1 cellular context compared by ENCODE assay signal in genomic region chr2:113245276-113245711, GRCh38.
TF ChIP-seq lines count a peak whose summit lies in the region.

No MANE protein-coding gene starts in this region.

TF ChIP-seq in H1, 55 proteins besides CTCF, POLR2A, EP300 and RAD21:
- TF ChIP-seq RNF2 (IDR thresholded peaks at IDR 0.05; ENCODE audit: borderline replicate concordance, low read depth, low read length, missing control alignments, poor library complexity, severe bottlenecking) (no peak), TAF1 (IDR thresholded peaks at IDR 0.05; ENCODE audit: low read depth, low read length) (no peak), SAP30 (IDR thresholded peaks at IDR 0.05; ENCODE audit: insufficient read depth, insufficient replicate concordance, low read length) (no peak), NANOG (IDR thresholded peaks at IDR 0.05; ENCODE audit: insufficient read depth, low read depth, low read length, poor library complexity, severe bottlenecking) (no peak), USF2 (IDR thresholded peaks at IDR 0.05; ENCODE audit: low read length) (no peak), CHD7 (IDR thresholded peaks at IDR 0.05; ENCODE audit: insufficient replicate concordance, low read length) (no peak), RBBP5 (IDR thresholded peaks at IDR 0.05; ENCODE audit: borderline replicate concordance, low read depth, low read length) (no peak), YY1 (IDR thresholded peaks at IDR 0.05; ENCODE audit: low read depth, low read length) (no peak), SUZ12 (IDR thresholded peaks at IDR 0.05; ENCODE audit: low read length) (no peak), CEBPB (IDR thresholded peaks at IDR 0.05; ENCODE audit: low read depth, low read length) (no peak), POLR2AphosphoS5 (IDR thresholded peaks at IDR 0.05; ENCODE audit: low read depth, low read length) (no peak), SP1 (IDR thresholded peaks at IDR 0.05; ENCODE audit: low read depth, low read length) (no peak), EGR1 (IDR thresholded peaks at IDR 0.05; ENCODE audit: borderline replicate concordance, low read depth, low read length) (no peak), TCF12 (IDR thresholded peaks at IDR 0.05; ENCODE audit: low read depth, low read length) (no peak), HDAC2 (IDR thresholded peaks at IDR 0.05; ENCODE audit: borderline replicate concordance in 1 of 2, low read depth in 2 of 2, low read length in 2 of 2) (no peak), ASH2L (IDR thresholded peaks at IDR 0.05; ENCODE audit: low read length) (no peak), FOSL1 (IDR thresholded peaks at IDR 0.05; ENCODE audit: insufficient read depth, low read depth, low read length) (no peak), KDM4A (IDR thresholded peaks at IDR 0.05; ENCODE audit: low read depth, low read length, severe bottlenecking) (no peak), CBX5 (IDR thresholded peaks at IDR 0.05; ENCODE audit: low read depth, low read length) (no peak)
